14 cellular contexts compared by ENCODE assay signal in the genomic region with DNA sequence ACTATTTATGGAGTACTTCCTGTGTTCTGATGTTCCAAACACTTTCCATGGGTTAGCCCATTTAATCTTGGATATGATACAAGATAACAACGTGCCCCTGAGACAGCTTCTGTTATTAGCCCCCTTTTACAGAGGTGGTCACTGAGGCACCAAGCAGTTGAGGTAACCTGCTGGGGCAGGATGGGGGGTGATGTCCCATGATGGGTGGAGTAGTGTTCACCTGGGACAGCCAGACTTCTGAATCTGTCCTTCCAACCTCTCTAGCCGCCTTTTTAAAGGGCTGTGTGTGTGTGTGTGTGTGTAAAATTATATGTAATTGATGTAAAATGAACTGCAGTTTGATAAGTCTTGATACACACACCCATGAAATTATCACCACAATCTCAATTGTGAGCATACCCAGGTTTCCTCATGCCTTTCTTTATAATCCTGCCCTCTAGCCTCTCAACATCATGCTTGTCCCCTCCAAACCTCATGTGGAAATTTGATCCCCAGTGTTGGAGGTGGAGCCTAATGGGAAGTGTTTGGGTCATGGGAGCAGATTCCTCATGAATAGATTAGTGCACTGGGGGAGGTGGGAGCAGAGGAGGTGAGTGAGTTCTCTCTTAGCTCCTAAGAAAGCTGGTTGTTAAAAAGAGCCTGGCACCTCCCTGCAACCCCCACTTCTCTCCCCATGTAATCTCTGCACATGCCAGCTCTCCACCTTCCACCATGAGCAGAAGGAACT. TPM values are rescaled to one million over a fixed set of nuclear protein-coding genes. Genes with fewer than 3 reads are reported as not detected.
DNase-seq lines count a peak whose midpoint lies in the region; ATAC-seq, FAIRE-seq and TF ChIP-seq lines count a peak whose summit lies in the region.
"Had no signal": no experiment of that assay in that cellular context is flagged by ENCODE, and none has a peak within 500 bp of the region (broad histone marks: within the 10 kb centered on the region; RNA-seq: fewer than 3 reads in every experiment).

No MANE protein-coding gene starts in this region.

- CTCF ChIA-PET in K562 (lab: Yijun Ruan, JAX; ENCODE audit: low intra/inter-chr PET ratio): no interaction called here

- no peaks in the 10 kb centered on the region for H3K9me3 Mint-ChIP-seq in nephron progenitor cell

- H2AFZ ChIP-seq in K562 (ENCODE audit: low read depth, low read length): no peak overlapping the region

- 22% methylated on average over 2 of the region's 2 CpGs for WGBS in K562 (ENCODE audit: insufficient coverage, low coverage, missing lambda C conversion rate)

- no peaks in the 10 kb centered on the region for H4K20me1 ChIP-seq in K562 (replicated peaks; ENCODE audit: control insufficient read depth, insufficient read depth, low read length)

- peaks cover 30% of the 10 kb centered on the region; the same call in 2 of the 3 replicates for H3K36me3 ChIP-seq in K562 (ENCODE audit: control insufficient read depth, insufficient read depth, low read length)

- peak; percentile 60 for FAIRE-seq in K562 (lab: Jason Lieb, UNC)

- H3K27ac Mint-ChIP-seq in nephron progenitor cell: no peak overlapping the region
- H3K27ac Mint-ChIP-seq: activated naive CD8-positive, alpha-beta T cell had no signal

- no peak overlapping the region for H3K4me3 Mint-ChIP-seq in nephron progenitor cell
- H3K4me3 Mint-ChIP-seq: activated naive CD8-positive, alpha-beta T cell had no signal

- H3K9ac ChIP-seq in K562 (ENCODE audit: insufficient read depth in 1 of 2, low read depth in 2 of 2, low read length in 2 of 2): no peak overlapping the region

- POLR2A ChIA-PET in K562 (lab: Yijun Ruan, JAX): interaction anchor here (0.7 to 1.2 kb wide), 3 partner anchors 12 to 17 kb away, joined by 3 to 5 read pairs (median 3); no protein-coding TSS in a partner anchor

- DNase-seq in DMS153 treated with DMSO at 0.1 percent for 48 hours (lab: John Stamatoyannopoulos, UW; ENCODE audit: unreplicated experiment) (peak; percentile 11), DMS153 (lab: John Stamatoyannopoulos, UW) (no peak), NCI-H1105 (lab: John Stamatoyannopoulos, UW) (peak; percentile 8), K562 (ENCODE audit: extremely low read depth in 1 of 4, low spot score in 3 of 4) (peak in 1 of 4 experiments; percentile 38), nephron progenitor cell (peak; percentile 30), G401 (ENCODE audit: low spot score) (no peak)
- DNase-seq: 8988T; activated CD4-positive, alpha-beta T cell treated with anti-CD3 and anti-CD28 coated beads, Interleukin-2, amount 50 U/mL, for 48 hours; NCI-H2081 treated with DMSO at 0.1 percent for 48 hours; substantia nigra had no signal

- intact Hi-C loops in K562 (cut with micrococcal nuclease): no loop called here

- peaks cover 19% of the 10 kb centered on the region for H3K36me3 Mint-ChIP-seq in nephron progenitor cell (ENCODE audit: low read depth)

- TF ChIP-seq RAD21 in K562 (CRISPR knock-in tag; conservative IDR thresholded peaks at IDR 0.05 in 1 of 2, IDR thresholded peaks at IDR 0.05 in 1 of 2): no peak

- no peak overlapping the region for H3K27ac ChIP-seq in K562 (ENCODE audit: extremely low read depth, low read depth, low read length)
- H3K27ac ChIP-seq: epithelial cell of prostate had no signal

- H3K79me2 ChIP-seq in K562 (ENCODE audit: control insufficient read depth, insufficient read depth, low read length): no peaks in the 10 kb centered on the region

- in situ Hi-C loops in K562 (cut with MboI) (loop anchor here (25.0 kb wide), 1 partner anchor 494 kb away; the partner anchor contains the start of gene C20orf203), G401 (cut with HindIII; ENCODE audit: low sequenced_read_pairs) (no loop called here)

- TF ChIP-seq EP300 in K562 (IDR thresholded peaks at IDR 0.05; ENCODE audit: low read length): no peak

- no peak for TF ChIP-seq CTCF in K562 (IDR thresholded peaks at IDR 0.05 in 2 of 3, conservative IDR thresholded peaks at IDR 0.05 in 1 of 3; ENCODE audit: insufficient read depth in 2 of 3, low read depth in 1 of 3, low read length in 3 of 3)
- TF ChIP-seq CTCF in nephron progenitor cell (IDR thresholded peaks at IDR 0.05): no peak

- H3K4me3 ChIP-seq in K562: no peak overlapping the region

- H3K4me1 Mint-ChIP-seq in nephron progenitor cell: peaks cover 33% of the 10 kb centered on the region

- BruUV-seq in K562 (replicated peaks; lab: Mats Ljungman, UMichigan): no TSS peak

- H3K9me3 ChIP-seq in K562 (replicated peaks; ENCODE audit: control insufficient read depth, insufficient read depth, low read depth, low read length): no peaks in the 10 kb centered on the region

- H3K27me3 ChIP-seq in K562 (ENCODE audit: control insufficient read depth in 2 of 2, insufficient read depth in 2 of 2, low read length in 2 of 2): no peaks in the 10 kb centered on the region

- H3K9me1 ChIP-seq in K562 (ENCODE audit: control insufficient read depth, insufficient read depth, low read length): no peaks in the 10 kb centered on the region

- no peak for TF ChIP-seq POLR2A in K562 (conservative IDR thresholded peaks at IDR 0.05)

- H3K4me2 ChIP-seq in K562 (ENCODE audit: insufficient read depth, low read length): no peak overlapping the region; the same call in 1 of the 2 replicates

- peaks cover 0 to 7% of the 10 kb centered on the region in 2 experiments; a peak in 1 of 5 replicates for H3K4me1 ChIP-seq in K562 (replicated peaks in 1 of 2; ENCODE audit: control insufficient read depth in 2 of 2, insufficient read depth in 2 of 2, low read length in 2 of 2)

- peak; percentile 68 for ATAC-seq in K562
- ATAC-seq in HG03159 (IDR thresholded peaks at IDR 0.05; ENCODE audit: unreplicated experiment): no peak
- ATAC-seq in GM21447 (IDR thresholded peaks at IDR 0.05; ENCODE audit: unreplicated experiment): no peak

- peaks cover under 1% of the 10 kb centered on the region for H3K27me3 Mint-ChIP-seq in nephron progenitor cell (ENCODE audit: low read depth, poor library complexity)
- H3K27me3 Mint-ChIP-seq: activated naive CD8-positive, alpha-beta T cell had no signal

RNA-seq across cellular contexts. Expression of gene PLAGL2, which starts 39.2 kb away (rescaled TPM):
- 15.9 and 22.3 TPM in 2 replicates for total RNA-seq in K562 (2011; cell fraction: chromatin; rRNA removed; ENCODE audit: low replicate concordance)
- 11.4 and 12.5 TPM in 2 replicates for total RNA-seq in K562 (2011; cell fraction: nucleolus; rRNA removed)
- total RNA-seq in K562 (2011; cell fraction: nucleoplasm; rRNA removed): 18.0 and 31.8 TPM in 2 replicates
- total RNA-seq in K562 (2014; rRNA removed) (4.0 and 5.5 TPM in 2 replicates), K562 (2014; rRNA removed; fragmentation: Illumina TruSeq; extraction: Trizol) (5.6 and 6.4 TPM in 2 replicates), K562 (2015; rRNA removed; fragmentation: Illumina TruSeq; extraction: Trizol) (6.2 and 6.7 TPM in 2 replicates), K562 (2021) (20.1 and 21.8 TPM in 2 replicates)
- polyA plus RNA-seq in K562 (2011; rRNA removed) (7.1 and 7.2 TPM in 2 replicates), K562 (2014; fragmentation: Illumina TruSeq; extraction: Trizol) (21.8 and 24.3 TPM in 2 replicates), K562 (2014; fragmentation: Nextera tagmentation; extraction: Ambion mirVana) (1 to 10 TPM; 3.1 to 5.3 TPM), K562 (2014; rRNA removed) (10.6 and 11.4 TPM in 2 replicates)
- polyA plus RNA-seq in K562 (2011; cell fraction: cytosol; rRNA removed): 9.6 and 9.7 TPM in 2 replicates
- 7.9 and 13.1 TPM in 2 replicates for polyA plus RNA-seq in K562 (2011; cell fraction: nucleus; rRNA removed)
- 11.7 and 12.7 TPM in 2 replicates for polyA plus RNA-seq in K562 (2012)
- polyA minus RNA-seq in K562 (2011; rRNA and poly(A)+ RNA removed): 6.5 and 8.3 TPM in 2 replicates
- 10.6 and 13.0 TPM in 2 replicates for polyA minus RNA-seq in K562 (2011; cell fraction: cytosol; rRNA and poly(A)+ RNA removed)
- polyA minus RNA-seq in K562 (2011; cell fraction: nucleus; rRNA and poly(A)+ RNA removed): 5.3 and 6.8 TPM in 2 replicates
- 1.3 and 3.6 TPM in 2 replicates for total RNA-seq in G401 (2014; rRNA removed; shearing (Covaris generic))

RNA-seq across cellular contexts. Expression of gene POFUT1, which starts 39.3 kb away (rescaled TPM):
- 57.2 and 80.7 TPM in 2 replicates for total RNA-seq in K562 (2011; cell fraction: chromatin; rRNA removed; ENCODE audit: low replicate concordance)
- 72.2 and 72.5 TPM in 2 replicates for total RNA-seq in K562 (2011; cell fraction: nucleolus; rRNA removed)
- 70.9 and 93.4 TPM in 2 replicates for total RNA-seq in K562 (2011; cell fraction: nucleoplasm; rRNA removed)
- total RNA-seq in K562 (2014; rRNA removed) (23.5 and 29.4 TPM in 2 replicates), K562 (2014; rRNA removed; fragmentation: Illumina TruSeq; extraction: Trizol) (25.7 and 25.9 TPM in 2 replicates), K562 (2015; rRNA removed; fragmentation: Illumina TruSeq; extraction: Trizol) (32.8 and 33.2 TPM in 2 replicates), K562 (2021) (38.2 and 44.7 TPM in 2 replicates)
- polyA plus RNA-seq in K562 (2011; rRNA removed) (21.3 and 21.6 TPM in 2 replicates), K562 (2014; fragmentation: Illumina TruSeq; extraction: Trizol) (32.7 and 34.3 TPM in 2 replicates), K562 (2014; fragmentation: Nextera tagmentation; extraction: Ambion mirVana) (1 to 10 TPM; 3.5 to 6.0 TPM), K562 (2014; rRNA removed) (22.7 and 24.8 TPM in 2 replicates)
- 19.2 and 27.8 TPM in 2 replicates for polyA plus RNA-seq in K562 (2011; cell fraction: cytosol; rRNA removed)
- polyA plus RNA-seq in K562 (2011; cell fraction: nucleus; rRNA removed): 15.0 and 22.1 TPM in 2 replicates
- polyA plus RNA-seq in K562 (2012): 22.6 and 26.2 TPM in 2 replicates
- polyA minus RNA-seq in K562 (2011; rRNA and poly(A)+ RNA removed): 25.2 and 26.7 TPM in 2 replicates
- polyA minus RNA-seq in K562 (2011; cell fraction: cytosol; rRNA and poly(A)+ RNA removed): 19.7 and 23.0 TPM in 2 replicates
- polyA minus RNA-seq in K562 (2011; cell fraction: nucleus; rRNA and poly(A)+ RNA removed): 13.7 and 16.8 TPM in 2 replicates
- total RNA-seq in G401 (2014; rRNA removed; shearing (Covaris generic)): 26.9 and 27.4 TPM in 2 replicates

RNA-seq across cellular contexts. Expression of gene TM9SF4, which starts 58.8 kb away (rescaled TPM):
- total RNA-seq in K562 (2011; cell fraction: chromatin; rRNA removed; ENCODE audit: low replicate concordance): 78.5 and 135 TPM in 2 replicates
- 130 and 142 TPM in 2 replicates for total RNA-seq in K562 (2011; cell fraction: nucleolus; rRNA removed)
- total RNA-seq in K562 (2011; cell fraction: nucleoplasm; rRNA removed): 113 and 145 TPM in 2 replicates
- total RNA-seq in K562 (2014; rRNA removed) (14.5 and 22.1 TPM in 2 replicates), K562 (2014; rRNA removed; fragmentation: Illumina TruSeq; extraction: Trizol) (19.7 and 20.9 TPM in 2 replicates), K562 (2015; rRNA removed; fragmentation: Illumina TruSeq; extraction: Trizol) (25.6 and 29.2 TPM in 2 replicates), K562 (2021) (35.0 and 37.9 TPM in 2 replicates)
- polyA plus RNA-seq in K562 (2011; rRNA removed) (39.7 and 54.8 TPM in 2 replicates), K562 (2014; fragmentation: Illumina TruSeq; extraction: Trizol) (41.0 and 46.3 TPM in 2 replicates), K562 (2014; fragmentation: Nextera tagmentation; extraction: Ambion mirVana) (10 to 100 TPM; 15.9 to 20.2 TPM), K562 (2014; rRNA removed) (26.9 and 30.2 TPM in 2 replicates)
- 46.2 and 53.5 TPM in 2 replicates for polyA plus RNA-seq in K562 (2011; cell fraction: cytosol; rRNA removed)
- polyA plus RNA-seq in K562 (2011; cell fraction: nucleus; rRNA removed): 53.7 and 73.9 TPM in 2 replicates
- polyA plus RNA-seq in K562 (2012): 30.7 and 40.9 TPM in 2 replicates
- 45.1 and 50.0 TPM in 2 replicates for polyA minus RNA-seq in K562 (2011; rRNA and poly(A)+ RNA removed)
- polyA minus RNA-seq in K562 (2011; cell fraction: cytosol; rRNA and poly(A)+ RNA removed): 38.8 and 51.2 TPM in 2 replicates
- polyA minus RNA-seq in K562 (2011; cell fraction: nucleus; rRNA and poly(A)+ RNA removed): 41.9 and 70.4 TPM in 2 replicates
- 8.2 and 9.7 TPM in 2 replicates for total RNA-seq in G401 (2014; rRNA removed; shearing (Covaris generic))

Comparison
In these comparisons a context has a peak if more than half of its experiments do, and no peak if none do; other contexts are left out.
1. DNase-seq: peak in DMS153 treated with DMSO at 0.1 percent for 48 hours (single experiment), NCI-H1105 (single experiment) and nephron progenitor cell (single experiment); none in DMS153 (single experiment) and G401 (single experiment).